ENCODE assay signal across 10 cellular contexts in the genomic region with DNA sequence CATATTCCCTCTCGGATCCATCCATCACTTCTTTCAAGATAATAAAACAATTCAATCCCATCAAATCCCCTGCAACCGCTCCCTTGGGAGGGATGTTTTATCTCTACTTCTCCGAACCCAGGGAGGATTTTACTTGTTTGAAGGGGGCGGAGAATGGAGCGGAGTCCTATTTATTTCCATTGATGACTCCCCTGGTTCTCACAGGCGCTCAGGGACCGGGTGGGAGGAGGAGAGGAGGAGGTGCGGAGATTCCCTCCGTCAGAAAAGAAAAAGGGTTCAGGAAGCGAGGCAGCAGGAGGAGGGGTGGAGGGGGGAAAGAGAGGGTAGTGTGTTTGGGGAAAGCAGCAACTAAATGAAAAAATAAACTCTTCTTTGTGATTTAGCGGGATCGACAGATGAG. TPM values are rescaled to one million over a fixed set of nuclear protein-coding genes. Genes with fewer than 3 reads are reported as not detected.
DNase-seq lines count a peak whose midpoint lies in the region; ATAC-seq and TF ChIP-seq lines count a peak whose summit lies in the region.
"Had no signal": no experiment of that assay in that cellular context is flagged by ENCODE, and none has a peak within 500 bp of the region (broad histone marks: within the 10 kb centered on the region; RNA-seq: fewer than 3 reads in every experiment).

No MANE protein-coding gene starts in this region.

- no peak overlapping the region for H3K27ac Mint-ChIP-seq in Calu3 (ENCODE audit: unreplicated experiment)

- H3K27me3 ChIP-seq in SJCRH30 (no peaks in the 10 kb centered on the region), osteoblast (ENCODE audit: insufficient read depth, low read length) (peaks cover 58% of the 10 kb centered on the region)

- no peaks in the 10 kb centered on the region for H3K79me2 ChIP-seq in osteoblast (ENCODE audit: insufficient read depth, low read length)

- H3K9me3 Mint-ChIP-seq in Calu3 (ENCODE audit: low read depth, unreplicated experiment) = no peaks in the 10 kb centered on the region

- peak overlapping the region; percentile 75 for H3K4me3 ChIP-seq in SJCRH30
- peak overlapping the region; percentile 52 to 84 for H3K4me3 ChIP-seq in foreskin fibroblast (ENCODE audit: low read depth in 1 of 2, low read length in 2 of 2)
- peak overlapping the region; percentile 70 for H3K4me3 ChIP-seq in osteoblast (ENCODE audit: insufficient read depth, low read length)
- H3K4me3 ChIP-seq: K562 had no signal

- CTCF ChIA-PET in Calu3 (lab: Charles Lee) = no interaction called here

- H3K4me3 Mint-ChIP-seq in Calu3 (ENCODE audit: low read depth, unreplicated experiment) = peak overlapping the region; percentile 87

- no peak overlapping the region for H2AFZ ChIP-seq in osteoblast (ENCODE audit: low read length)

- TF ChIP-seq CTCF in Calu3 (IDR thresholded peaks at IDR 0.05; ENCODE audit: unreplicated experiment) (no peak), foreskin fibroblast (IDR thresholded peaks at IDR 0.05; ENCODE audit: low read depth, low read length) (no peak), osteoblast (IDR thresholded peaks at IDR 0.05; ENCODE audit: extremely low read depth, low read depth, low read length) (no peak)

- DNase-seq in Calu3 (no peak), SJCRH30 (peak; percentile 29 to 43), foreskin fibroblast (peak in 1 of 2 donors; percentile 56), osteoblast (ENCODE audit: insufficient read length, low spot score, missing footprints) (peak; percentile 55), EL (no peak), COLO829 (ENCODE audit: low spot score) (no peak), putamen (ENCODE audit: low spot score) (no peak)
- DNase-seq: NCI-H524 had no signal

- H3K9me3 ChIP-seq in SJCRH30 (replicated peaks) = no peaks in the 10 kb centered on the region
- no peaks in the 10 kb centered on the region for H3K9me3 ChIP-seq in osteoblast (ENCODE audit: low read depth, low read length)

- H4K20me1 ChIP-seq in osteoblast (ENCODE audit: insufficient read depth, low read length) = peaks cover 5% of the 10 kb centered on the region

- H3K36me3 ChIP-seq in SJCRH30 = no peaks in the 10 kb centered on the region
- H3K36me3 ChIP-seq in osteoblast (ENCODE audit: insufficient read depth, low read length) = no peaks in the 10 kb centered on the region

- no peak overlapping the region for H3K27ac ChIP-seq in SJCRH30
- H3K27ac ChIP-seq in osteoblast (ENCODE audit: low read depth, low read length) = no peak overlapping the region

- H3K4me1 Mint-ChIP-seq in Calu3 (ENCODE audit: low read depth, unreplicated experiment) = peaks cover 16% of the 10 kb centered on the region

- ATAC-seq in GM21528 (IDR thresholded peaks at IDR 0.05; ENCODE audit: low FRiP score, unreplicated experiment) = no peak
- ATAC-seq: K562 had no signal

- H3K27me3 Mint-ChIP-seq in Calu3 (ENCODE audit: unreplicated experiment) = no peaks in the 10 kb centered on the region

- H3K4me1 ChIP-seq in SJCRH30 (no peaks in the 10 kb centered on the region), osteoblast (ENCODE audit: insufficient read depth, low read length) (peaks cover 12% of the 10 kb centered on the region)

- BruUV-seq in Calu3 (replicated peaks; lab: Mats Ljungman, UMichigan) = no TSS peak

- peaks cover 31% of the 10 kb centered on the region for H3K36me3 Mint-ChIP-seq in Calu3 (ENCODE audit: insufficient read depth, unreplicated experiment)

- H3K4me2 ChIP-seq in osteoblast (ENCODE audit: insufficient read depth, low read length) = peak overlapping the region; percentile 91

- intact Hi-C loops in Calu3 (cut with micrococcal nuclease; ENCODE audit: unreplicated experiment) = no loop called here

RNA-seq across cellular contexts. Expression of gene NDNF, which starts 2.1 kb away (rescaled TPM):
- total RNA-seq in Calu3 (2022) (0.29 and 0.66 TPM in 2 replicates), osteoblast (9.8 and 11.5 TPM in 2 replicates)
- 6.5 and 7.3 TPM in 2 replicates for total RNA-seq in SJCRH30 (2014; rRNA removed; shearing (Covaris generic))
- total RNA-seq: K562 had no signal

Comparison
In these comparisons a context has a peak if more than half of its experiments do, and no peak if none do; other contexts are left out.
1. DNase-seq: peak in SJCRH30 (2 of 2) and osteoblast (single experiment); none in Calu3 (single experiment), EL (single experiment), COLO829 (single experiment) and putamen (single experiment).
2. Peak in every context shown above with its lines, with median percentiles within 50 percentile points of each other: H3K4me3 ChIP-seq.